8 cellular contexts compared by ENCODE assay signal in the genomic region with DNA sequence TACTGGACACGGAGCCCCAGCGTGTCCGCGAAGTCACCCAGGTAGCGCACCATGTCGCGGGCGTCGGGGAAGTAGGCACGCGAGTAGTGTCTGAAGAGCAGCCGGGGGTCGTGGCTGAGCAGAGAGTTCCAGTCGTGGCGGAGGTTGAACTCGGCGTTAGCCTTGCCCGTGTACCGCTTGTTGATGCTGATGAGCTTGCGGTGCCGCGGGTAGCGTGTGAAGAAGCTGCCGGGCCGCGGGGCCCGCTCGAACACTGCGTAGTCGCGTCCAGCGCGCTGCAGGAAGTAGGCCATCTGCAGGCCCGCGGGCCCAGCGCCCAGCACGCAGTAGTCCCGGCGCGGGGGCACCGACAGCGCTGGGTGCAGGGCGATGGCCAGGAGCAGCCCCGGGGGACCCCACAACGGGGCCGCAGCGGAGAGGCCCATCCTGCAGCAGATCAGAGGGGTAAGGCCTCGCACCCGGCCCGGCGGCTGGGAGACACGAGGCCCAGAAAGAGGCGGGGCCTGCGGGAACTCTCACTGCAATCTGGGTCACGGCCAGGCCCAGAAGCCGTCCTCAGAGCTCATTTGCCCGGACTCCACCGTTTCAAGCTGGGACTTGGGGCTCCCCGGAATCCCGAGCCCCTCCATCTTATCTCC. TPM values are rescaled to one million over a fixed set of nuclear protein-coding genes. Genes with fewer than 3 reads are reported as not detected.
A peak's percentile ranks its signal among the peaks of the same experiment; 100 is the strongest.
DNase-seq lines count a peak whose midpoint lies in the region; ATAC-seq and TF ChIP-seq lines count a peak whose summit lies in the region.

No MANE protein-coding gene starts in this region.

- POLR2A ChIA-PET in HCT116 (lab: Charles Lee), result no interaction called here
- POLR2A ChIA-PET in activated CD4-positive, alpha-beta memory T cell treated with anti-CD3 and anti-CD28 coated beads for 36 hours (lab: Charles Lee), result interaction anchor here (0.8 to 1.4 kb wide), 3 partner anchors 22 to 199 kb away, joined by 3 to 6 read pairs (median 5); no protein-coding TSS in a partner anchor

- CTCF ChIA-PET in HCT116 (lab: Charles Lee), result no interaction called here
- CTCF ChIA-PET in activated CD4-positive, alpha-beta memory T cell treated with anti-CD3 and anti-CD28 coated beads for 36 hours (lab: Charles Lee), result interaction anchor here (0.9 kb wide), 1 partner anchor 22 kb away, joined by 3 read pairs; no protein-coding TSS in a partner anchor

- H3K9me3 Mint-ChIP-seq in activated CD4-positive, alpha-beta memory T cell treated with anti-CD3 and anti-CD28 coated beads for 36 hours, result no peaks in the 10 kb centered on the region

- H3K9me3 ChIP-seq in HCT116 (ENCODE audit: control insufficient read depth in 1 of 2, insufficient read depth in 1 of 2, low read depth in 1 of 2, low read length in 2 of 2) (no peaks in the 10 kb centered on the region), hepatocyte (ENCODE audit: low read depth) (no peaks in the 10 kb centered on the region), skeletal muscle satellite cell (replicated peaks; ENCODE audit: low read length) (no peaks in the 10 kb centered on the region)

- H3K4me2 ChIP-seq in HCT116 (ENCODE audit: low read length), result peak overlapping the region; percentile 79
- H3K4me2 ChIP-seq in hepatocyte, result peak overlapping the region; percentile 82
- H3K4me2 ChIP-seq in skeletal muscle satellite cell (ENCODE audit: low read length), result peak overlapping the region; percentile 88

- no peak for TF ChIP-seq RAD21 in HCT116 (IDR thresholded peaks at IDR 0.05; ENCODE audit: low read depth)

- H3K9me2 ChIP-seq in HCT116 (ENCODE audit: insufficient read depth), result no peaks in the 10 kb centered on the region
- H3K9me2 ChIP-seq in hepatocyte (replicated peaks; ENCODE audit: insufficient read depth), result no peaks in the 10 kb centered on the region

- H3K27ac Mint-ChIP-seq in activated CD4-positive, alpha-beta memory T cell treated with anti-CD3 and anti-CD28 coated beads for 36 hours, result peak overlapping the region; percentile 42

- no peaks in the 10 kb centered on the region for H3K27me3 Mint-ChIP-seq in activated CD4-positive, alpha-beta memory T cell treated with anti-CD3 and anti-CD28 coated beads for 36 hours

- peak overlapping the region; percentile 72 for H3K4me3 Mint-ChIP-seq in activated CD4-positive, alpha-beta memory T cell treated with anti-CD3 and anti-CD28 coated beads for 36 hours

- H3K4me1 ChIP-seq in HCT116 (ENCODE audit: control insufficient read depth in 1 of 2, insufficient read depth in 2 of 2, low read length in 2 of 2), result peaks cover 6 to 21% of the 10 kb centered on the region in 2 experiments; a peak in 3 of 4 replicates
- H3K4me1 ChIP-seq in hepatocyte (ENCODE audit: insufficient read depth), result peaks cover 10% of the 10 kb centered on the region
- H3K4me1 ChIP-seq in skeletal muscle satellite cell (ENCODE audit: control insufficient read depth, insufficient read depth, low read length), result peaks cover 13% of the 10 kb centered on the region

- H3K27me3 ChIP-seq in HCT116 (ENCODE audit: insufficient read depth, low read length), result no peaks in the 10 kb centered on the region
- H3K27me3 ChIP-seq in hepatocyte, result no peaks in the 10 kb centered on the region
- H3K27me3 ChIP-seq in skeletal muscle satellite cell (ENCODE audit: control insufficient read depth, insufficient read depth, low read length), result no peaks in the 10 kb centered on the region

- WGBS in hepatocyte (ENCODE audit: low lambda C conversion rate, missing lambda C conversion rate), result 97% methylated on average over 51 of the region's 60 CpGs

- DNase-seq in HCT116 (ENCODE audit: low read depth, low spot score) (no peak), hepatocyte (ENCODE audit: low spot score) (no peak), T-helper 9 cell (no peak), mesenteric fat pad (ENCODE audit: low spot score) (no peak), NCI-H187 (lab: John Stamatoyannopoulos, UW) (no peak)
- DNase-seq in activated CD4-positive, alpha-beta memory T cell treated with anti-CD3 and anti-CD28 coated beads for 36 hours, result no peak

- no peak for ATAC-seq in HCT116
- no peak for ATAC-seq in GM18861 (IDR thresholded peaks at IDR 0.05; ENCODE audit: unreplicated experiment)

- intact Hi-C loops in HCT116 (cut with micrococcal nuclease), result no loop called here
- intact Hi-C loops in activated CD4-positive, alpha-beta memory T cell treated with anti-CD3 and anti-CD28 coated beads for 36 hours (cut with micrococcal nuclease), result loop anchor here (2.0 kb wide), 1 partner anchor 23 kb away; a partner anchor contains a TSS

- H3K36me3 Mint-ChIP-seq in activated CD4-positive, alpha-beta memory T cell treated with anti-CD3 and anti-CD28 coated beads for 36 hours, result peaks cover 16% of the 10 kb centered on the region

- RAD21 ChIA-PET in HCT116 (lab: Charles Lee; ENCODE audit: low non-redundant PET in 1 of 2, low total read pairs in 2 of 2, uncharacterized antibody in 2 of 2, unreplicated experiment in 2 of 2), result no interaction called here

- H3K4me3 ChIP-seq in HCT116 (replicated peaks in 1 of 2; ENCODE audit: low read depth in 1 of 2, low read length in 2 of 2) (peak overlapping the region; percentile 36 to 55), hepatocyte (peak overlapping the region; percentile 50), skeletal muscle satellite cell (ENCODE audit: low read length) (peak overlapping the region; percentile 74)

- no peak for TF ChIP-seq POLR2A in HCT116 (IDR thresholded peaks at IDR 0.05; ENCODE audit: borderline replicate concordance, extremely low read depth, insufficient read depth, insufficient read length)

- H3K36me3 ChIP-seq in HCT116 (ENCODE audit: control insufficient read depth in 1 of 2, insufficient read depth in 2 of 2, low read length in 2 of 2) (peaks cover 8 to 11% of the 10 kb centered on the region in 2 experiments; a peak in 2 of 4 replicates), hepatocyte (replicated peaks; ENCODE audit: insufficient read depth, low read depth) (no peaks in the 10 kb centered on the region), skeletal muscle satellite cell (ENCODE audit: insufficient read depth, low read length) (peaks cover 11% of the 10 kb centered on the region)

- peaks cover 19% of the 10 kb centered on the region for H3K4me1 Mint-ChIP-seq in activated CD4-positive, alpha-beta memory T cell treated with anti-CD3 and anti-CD28 coated beads for 36 hours (ENCODE audit: low read depth)

- peak overlapping the region; percentile 51 for H3K9ac ChIP-seq in HCT116 (ENCODE audit: low read length)
- peak overlapping the region; percentile 70 for H3K9ac ChIP-seq in skeletal muscle satellite cell (ENCODE audit: low read depth, low read length)

- H4K20me1 ChIP-seq in HCT116 (ENCODE audit: insufficient read depth) (no peaks in the 10 kb centered on the region), hepatocyte (ENCODE audit: insufficient read depth, poor library complexity, severe bottlenecking) (no peaks in the 10 kb centered on the region)

- peak overlapping the region; percentile 35 for H2AFZ ChIP-seq in HCT116 (ENCODE audit: low read depth, low read length, poor library complexity, severe bottlenecking)
- H2AFZ ChIP-seq in hepatocyte, result peak overlapping the region; percentile 71

- TF ChIP-seq CTCF in HCT116 (IDR thresholded peaks at IDR 0.05 in 2 of 3, conservative IDR thresholded peaks at IDR 0.05 in 1 of 3; ENCODE audit: borderline replicate concordance in 1 of 3, insufficient read depth in 1 of 3, low read depth in 2 of 3, low read length in 2 of 3) (no peak), hepatocyte (IDR thresholded peaks at IDR 0.05; ENCODE audit: poor library complexity) (no peak)

- H3K79me2 ChIP-seq in HCT116 (ENCODE audit: insufficient read depth, low read length) (no peaks in the 10 kb centered on the region; the same call in 1 of the 2 replicates), hepatocyte (peaks cover 5% of the 10 kb centered on the region)

- H3K27ac ChIP-seq in HCT116 (ENCODE audit: low read depth, low read length), result peak overlapping the region; percentile 67; the same call in 1 of the 2 replicates
- peak overlapping the region; percentile 56 for H3K27ac ChIP-seq in hepatocyte

- BruUV-seq in HCT116 (replicated peaks; lab: Mats Ljungman, UMichigan), result TSS peak; percentile 13

TF ChIP-seq in HCT116, 20 proteins besides CTCF, POLR2A, EP300 and RAD21:
- TF ChIP-seq ZNF274 (IDR thresholded peaks at IDR 0.05; ENCODE audit: low read depth, low read length) (no peak), CBX3 (IDR thresholded peaks at IDR 0.05; ENCODE audit: low read depth) (no peak), EGR1 (IDR thresholded peaks at IDR 0.05; ENCODE audit: low read depth) (no peak), TCF7L2 (IDR thresholded peaks at IDR 0.05; ENCODE audit: borderline replicate concordance, extremely low read depth, insufficient read depth, insufficient read length) (no peak), SIN3A (IDR thresholded peaks at IDR 0.05; ENCODE audit: low read depth) (no peak)
- TF ChIP-seq, protein P1, sequence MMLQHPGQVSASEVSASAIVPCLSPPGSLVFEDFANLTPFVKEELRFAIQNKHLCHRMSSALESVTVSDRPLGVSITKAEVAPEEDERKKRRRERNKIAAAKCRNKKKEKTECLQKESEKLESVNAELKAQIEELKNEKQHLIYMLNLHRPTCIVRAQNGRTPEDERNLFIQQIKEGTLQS (IDR thresholded peaks at IDR 0.05), result no peak

RNA-seq across cellular contexts. Expression of a gene that starts 0.7 kb away (rescaled TPM):
- total RNA-seq in HCT116 (2021; ENCODE audit: unreplicated experiment), result 19.9 TPM
- 7.2 and 7.6 TPM in 2 replicates for polyA plus RNA-seq in HCT116 (2012)
- total RNA-seq in activated CD4-positive, alpha-beta memory T cell treated with anti-CD3 and anti-CD28 coated beads for 36 hours, result 10 to 100 TPM; 15.2 to 15.9 TPM
- 4.9 and 8.5 TPM in 2 replicates for total RNA-seq in hepatocyte
- 7.7 and 9.7 TPM in 2 replicates for polyA plus RNA-seq in hepatocyte
- 8.7 and 11.7 TPM in 2 replicates for total RNA-seq in skeletal muscle satellite cell (2012; rRNA removed)
- 11.2 TPM for total RNA-seq in mesenteric fat pad

RNA-seq across cellular contexts. Expression of a gene that starts 22.8 kb away (rescaled TPM):
- total RNA-seq in HCT116 (2021; ENCODE audit: unreplicated experiment) (306 TPM), hepatocyte (171 and 211 TPM in 2 replicates), mesenteric fat pad (149 TPM)
- 481 and 557 TPM in 2 replicates for polyA plus RNA-seq in HCT116 (2012)
- total RNA-seq in activated CD4-positive, alpha-beta memory T cell treated with anti-CD3 and anti-CD28 coated beads for 36 hours, result 100 to 1,000 TPM; 314 to 321 TPM
- 70.4 and 90.8 TPM in 2 replicates for polyA plus RNA-seq in hepatocyte
- total RNA-seq in skeletal muscle satellite cell (2012; rRNA removed), result 463 and 502 TPM in 2 replicates

RNA-seq across cellular contexts. Expression of a gene that starts 24.7 kb away (rescaled TPM):
- 87.0 TPM for total RNA-seq in HCT116 (2021; ENCODE audit: unreplicated experiment)
- 104 and 117 TPM in 2 replicates for polyA plus RNA-seq in HCT116 (2012)
- 10 to 100 TPM; 94.3 to 97.0 TPM for total RNA-seq in activated CD4-positive, alpha-beta memory T cell treated with anti-CD3 and anti-CD28 coated beads for 36 hours
- total RNA-seq in hepatocyte, result 42.6 and 52.9 TPM in 2 replicates
- 129 and 131 TPM in 2 replicates for polyA plus RNA-seq in hepatocyte
- total RNA-seq in skeletal muscle satellite cell (2012; rRNA removed), result 23.1 and 36.3 TPM in 2 replicates
- total RNA-seq in mesenteric fat pad, result 52.0 TPM
